ENCODE assay signal across 18 cellular contexts in genomic region chr17:27503636-27504035, GRCh38. TPM values are rescaled to one million over a fixed set of nuclear protein-coding genes. Genes with fewer than 3 reads are reported as not detected.
A peak's percentile ranks its signal among the peaks of the same experiment; 100 is the strongest.
DNase-seq lines count a peak whose midpoint lies in the region; ATAC-seq and TF ChIP-seq lines count a peak whose summit lies in the region.
"Had no signal": no experiment of that assay in that cellular context is flagged by ENCODE, and none has a peak within 500 bp of the region (broad histone marks: within the 10 kb centered on the region; RNA-seq: fewer than 3 reads in every experiment).

No MANE protein-coding gene starts in this region.

- no peaks in the 10 kb centered on the region for H3K36me3 ChIP-seq in neural progenitor cell

- H3K27ac ChIP-seq in caudate nucleus (ENCODE audit: low read depth, low read length) (peak overlapping the region; percentile 64), substantia nigra (ENCODE audit: low read depth, low read length, poor library complexity, severe bottlenecking) (peak overlapping the region; percentile 73), neural progenitor cell (no peak overlapping the region)

- H3K9me3 Mint-ChIP-seq in IgD-negative memory B cell: peaks cover 0 to 15% (median 11%) of the 10 kb centered on the region in 3 donors
- H3K9me3 Mint-ChIP-seq in memory B cell: peaks cover 5% of the 10 kb centered on the region
- peaks cover 27% of the 10 kb centered on the region for H3K9me3 Mint-ChIP-seq in neural progenitor cell

- H4K20me1 ChIP-seq in neural progenitor cell (ENCODE audit: low read depth): peaks cover 4% of the 10 kb centered on the region

- no peak for TF ChIP-seq CTCF in neural progenitor cell (IDR thresholded peaks at IDR 0.05)

- H3K27me3 ChIP-seq in neural progenitor cell: no peaks in the 10 kb centered on the region

- H2AFZ ChIP-seq in neural progenitor cell (replicated peaks): no peak overlapping the region
- H2AFZ ChIP-seq: GM23248 had no signal

- H3K9ac ChIP-seq in neural progenitor cell: no peak overlapping the region

- H3K4me2 ChIP-seq in neural progenitor cell: no peak overlapping the region

- H3K27me3 Mint-ChIP-seq in IgD-negative memory B cell: no peaks in the 10 kb centered on the region
- no peaks in the 10 kb centered on the region for H3K27me3 Mint-ChIP-seq in memory B cell
- no peaks in the 10 kb centered on the region for H3K27me3 Mint-ChIP-seq in neural progenitor cell (ENCODE audit: insufficient read depth, low read depth)

- H3K27ac Mint-ChIP-seq in IgD-negative memory B cell (peak overlapping the region in 2 of 3 donors; percentile 29 to 88), memory B cell (peak overlapping the region; percentile 98), neural progenitor cell (no peak overlapping the region)

- H3F3A ChIP-seq in neural progenitor cell (ENCODE audit: low read depth): peaks cover 7% of the 10 kb centered on the region

- H3K36me3 Mint-ChIP-seq in IgD-negative memory B cell: peaks cover 12% of the 10 kb centered on the region
- peaks cover 25% of the 10 kb centered on the region for H3K36me3 Mint-ChIP-seq in memory B cell
- peaks cover 12% of the 10 kb centered on the region for H3K36me3 Mint-ChIP-seq in neural progenitor cell

- H3K79me2 ChIP-seq in neural progenitor cell (ENCODE audit: low read depth): peaks cover 53% of the 10 kb centered on the region

- ATAC-seq in memory B cell (ENCODE audit: low read depth) (no peak), GM19395 (IDR thresholded peaks at IDR 0.05; ENCODE audit: unreplicated experiment) (no peak)
- ATAC-seq: Right ventricle myocardium inferior had no signal

- H3K9me3 ChIP-seq in neural progenitor cell (ENCODE audit: low read depth): no peaks in the 10 kb centered on the region

- H3K4me1 Mint-ChIP-seq in IgD-negative memory B cell (peaks cover 24 to 44% (median 36%) of the 10 kb centered on the region in 3 donors), memory B cell (peaks cover 45% of the 10 kb centered on the region), neural progenitor cell (peaks cover 17% of the 10 kb centered on the region)

- H3K4me3 ChIP-seq in neural progenitor cell: no peak overlapping the region
- H3K4me3 ChIP-seq: GM23248 had no signal

- H3K4me3 Mint-ChIP-seq in IgD-negative memory B cell (peak overlapping the region in 1 of 4 donors; percentile 3), memory B cell (no peak overlapping the region), neural progenitor cell (no peak overlapping the region)
- H3K4me3 Mint-ChIP-seq: CD14-positive monocyte had no signal

- DNase-seq in caudate nucleus (lab: John Stamatoyannopoulos, UW): no peak
- DNase-seq in memory B cell (ENCODE audit: low spot score in 2 of 2): no peak
- DNase-seq in substantia nigra (lab: John Stamatoyannopoulos, UW): no peak
- no peak for DNase-seq in neural progenitor cell (ENCODE audit: low spot score)
- no peak for DNase-seq in NCI-H526 treated with DMSO at 0.1 percent for 48 hours (lab: John Stamatoyannopoulos, UW)
- no peak for DNase-seq in SHP77 (lab: John Stamatoyannopoulos, UW)
- DNase-seq: AML-193, GM23248, HCEC 1CT, MM.1S, NCI-H1092, NCI-H146, NCI-H2081 treated with DMSO at 0.1 percent for 48 hours, NCI-H774 had no signal

- H3K4me1 ChIP-seq in neural progenitor cell: peaks cover 20% of the 10 kb centered on the region

RNA-seq across cellular contexts. Expression of gene KSR1, which starts 47.4 kb away (rescaled TPM):
- 2.1 TPM for polyA plus RNA-seq in IgD-negative memory B cell
- 16.4 and 19.2 TPM in 2 replicates for total RNA-seq in neural progenitor cell (ENCODE audit: low replicate concordance)
